ENCODE assay signal across 8 cellular contexts in the genomic region with DNA sequence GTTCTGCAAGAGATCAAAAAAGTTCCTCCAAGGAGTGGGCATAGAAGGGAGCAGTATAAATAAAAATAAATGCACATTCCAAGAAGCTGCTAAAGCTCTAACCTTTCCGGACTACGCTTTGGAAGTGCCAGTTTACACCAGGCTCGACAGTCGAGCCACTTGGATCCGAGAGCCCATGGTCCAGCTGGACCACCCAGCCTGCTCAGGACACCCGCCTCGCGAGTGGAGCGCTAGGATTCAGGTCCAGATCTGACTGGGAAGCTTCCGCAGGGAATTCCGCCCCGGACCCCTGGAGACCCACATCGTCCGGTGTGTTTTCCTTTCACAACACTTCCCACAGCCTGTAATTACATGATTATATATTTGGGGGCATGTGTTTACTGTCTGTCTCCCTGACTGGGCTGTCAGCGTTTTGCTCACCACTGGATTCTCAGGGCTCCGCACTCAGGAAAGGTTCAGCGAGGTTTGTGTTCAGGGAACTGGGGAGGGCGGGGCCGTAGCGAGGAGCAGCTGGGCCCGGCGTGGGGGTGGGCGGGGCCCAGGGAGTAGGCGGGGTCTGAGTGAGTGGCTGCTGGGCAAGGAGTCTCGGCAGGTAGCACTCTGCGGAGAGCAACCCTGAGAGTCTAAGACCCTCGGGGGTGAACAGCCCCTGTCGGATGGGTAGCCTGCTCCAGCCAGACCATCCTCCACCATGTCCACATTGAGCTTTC. TPM values are rescaled to one million over a fixed set of nuclear protein-coding genes. Genes with fewer than 3 reads are reported as not detected.
DNase-seq lines count a peak whose midpoint lies in the region; ATAC-seq and TF ChIP-seq lines count a peak whose summit lies in the region.

No MANE protein-coding gene starts in this region.

- H3K36me3 ChIP-seq in SJSA1, result no peaks in the 10 kb centered on the region
- H3K36me3 ChIP-seq in heart left ventricle, result no peaks in the 10 kb centered on the region
- no peaks in the 10 kb centered on the region for H3K36me3 ChIP-seq in psoas muscle (ENCODE audit: insufficient read depth in 1 of 2, low read depth in 1 of 2)
- no peaks in the 10 kb centered on the region for H3K36me3 ChIP-seq in upper lobe of left lung

- intact Hi-C loops in heart left ventricle (cut with DNase I), result no loop called here
- intact Hi-C loops in psoas muscle (cut with DNase I), result no loop called here

- no peak overlapping the region for H3K27ac ChIP-seq in SJSA1
- H3K27ac ChIP-seq in heart left ventricle, result no peak overlapping the region
- H3K27ac ChIP-seq in psoas muscle, result no peak overlapping the region
- no peak overlapping the region for H3K27ac ChIP-seq in upper lobe of left lung

- no peak for TF ChIP-seq EP300 in upper lobe of left lung (IDR thresholded peaks at IDR 0.05)

- H3K36me3 Mint-ChIP-seq in activated naive CD4-positive, alpha-beta T cell treated with anti-CD3 and anti-CD28 coated beads, Interleukin-2, amount 50 U/mL, for 24 hours, result no peaks in the 10 kb centered on the region

- no peak overlapping the region for H3K27ac Mint-ChIP-seq in activated naive CD4-positive, alpha-beta T cell treated with anti-CD3 and anti-CD28 coated beads, Interleukin-2, amount 50 U/mL, for 24 hours

- H3K4me1 Mint-ChIP-seq in activated naive CD4-positive, alpha-beta T cell treated with anti-CD3 and anti-CD28 coated beads, Interleukin-2, amount 50 U/mL, for 24 hours, result peaks cover 7% of the 10 kb centered on the region

- TF ChIP-seq CTCF in heart left ventricle (IDR thresholded peaks at IDR 0.05) (no peak), psoas muscle (IDR thresholded peaks at IDR 0.05) (no peak), upper lobe of left lung (IDR thresholded peaks at IDR 0.05) (no peak)

- ATAC-seq in GM18868 (IDR thresholded peaks at IDR 0.05; ENCODE audit: unreplicated experiment) (peak; percentile 81), HG03139 (IDR thresholded peaks at IDR 0.05; ENCODE audit: unreplicated experiment) (peak; percentile 86), heart left ventricle (peak; percentile 91 to 99 (median 96)), psoas muscle (peak; percentile 91 to 100 (median 96)), upper lobe of left lung (ENCODE audit: low FRiP score in 2 of 2) (peak; percentile 87 to 91), GM18870 (IDR thresholded peaks at IDR 0.05; ENCODE audit: unreplicated experiment) (no peak)

- TF ChIP-seq POLR2A in heart left ventricle (IDR thresholded peaks at IDR 0.05) (no peak), upper lobe of left lung (IDR thresholded peaks at IDR 0.05) (no peak)

- no peaks in the 10 kb centered on the region for H3K9me3 Mint-ChIP-seq in activated naive CD4-positive, alpha-beta T cell treated with anti-CD3 and anti-CD28 coated beads, Interleukin-2, amount 50 U/mL, for 24 hours

- H3K9me3 ChIP-seq in SJSA1 (replicated peaks), result no peaks in the 10 kb centered on the region
- H3K9me3 ChIP-seq in heart left ventricle, result no peaks in the 10 kb centered on the region
- no peaks in the 10 kb centered on the region for H3K9me3 ChIP-seq in psoas muscle
- H3K9me3 ChIP-seq in upper lobe of left lung, result no peaks in the 10 kb centered on the region

- H3K4me1 ChIP-seq in SJSA1 (replicated peaks) (peaks cover 5% of the 10 kb centered on the region; the same call in 1 of the 2 replicates), heart left ventricle (peaks cover 0 to 12% (median 8%) of the 10 kb centered on the region in 12 donors), psoas muscle (peaks cover 5% of the 10 kb centered on the region), upper lobe of left lung (peaks cover 0 to 10% (median 7%) of the 10 kb centered on the region in 4 donors)

- DNase-seq in SJSA1 (ENCODE audit: low read depth in 1 of 2, low spot score in 2 of 2) (peak; percentile 49 to 72), heart left ventricle (peak; percentile 60 to 79 (median 76)), psoas muscle (peak; percentile 75 to 85), upper lobe of left lung (peak; percentile 86 to 95)

- peaks cover 17% of the 10 kb centered on the region for H3K27me3 Mint-ChIP-seq in activated naive CD4-positive, alpha-beta T cell treated with anti-CD3 and anti-CD28 coated beads, Interleukin-2, amount 50 U/mL, for 24 hours

- 6 to 7% (median 7%) methylated on average over 21 to 28 of the region's 28 CpGs for WGBS in heart left ventricle, 4 donors
- 2 to 5% (median 2%) methylated on average over 28 of the region's 28 CpGs for WGBS in psoas muscle, 3 donors
- WGBS in upper lobe of left lung, 2 donors, result 6 to 8% methylated on average over 22 to 28 of the region's 28 CpGs

- H3K4me3 Mint-ChIP-seq in activated naive CD4-positive, alpha-beta T cell treated with anti-CD3 and anti-CD28 coated beads, Interleukin-2, amount 50 U/mL, for 24 hours, result peak overlapping the region; percentile 60

- H3K4me3 ChIP-seq in SJSA1 (peak overlapping the region; percentile 41), heart left ventricle (peak overlapping the region in 11 of 12 donors; percentile 12 to 59 (median 47)), psoas muscle (peak overlapping the region; percentile 63), upper lobe of left lung (peak overlapping the region in 3 of 4 donors; percentile 22 to 46 (median 45))

- H3K27me3 ChIP-seq in SJSA1 (replicated peaks) (no peaks in the 10 kb centered on the region), heart left ventricle (peaks cover 0 to 97% (median 0%) of the 10 kb centered on the region in 9 donors), psoas muscle (ENCODE audit: insufficient read depth in 3 of 3, low read length in 2 of 3) (peaks cover 0 to 4% (median 0%) of the 10 kb centered on the region in 3 donors), upper lobe of left lung (no peaks in the 10 kb centered on the region)

RNA-seq across cellular contexts. Expression of a gene that starts 52.3 kb away (rescaled TPM):
- 76.0 and 77.9 TPM in 2 replicates for total RNA-seq in SJSA1 (2014; rRNA removed; shearing (Covaris generic))
- 10 to 100 TPM; 26.8 to 59.2 (median 36.3) TPM for total RNA-seq in heart left ventricle
- 10 to 100 TPM; 11.6 to 37.3 TPM for polyA plus RNA-seq in heart left ventricle
- total RNA-seq in psoas muscle, result 10 to 100 TPM; 13.4 to 18.2 (median 16.4) TPM
- 10 to 100 TPM in 2 of 3 donors, 1 to 10 TPM in 1; 9.5 to 20.8 (median 12.4) TPM for polyA plus RNA-seq in psoas muscle
- 10 to 100 TPM; 22.3 to 47.8 (median 25.7) TPM for total RNA-seq in upper lobe of left lung
